ENCODE assay signal across 8 cellular contexts in the genomic region with DNA sequence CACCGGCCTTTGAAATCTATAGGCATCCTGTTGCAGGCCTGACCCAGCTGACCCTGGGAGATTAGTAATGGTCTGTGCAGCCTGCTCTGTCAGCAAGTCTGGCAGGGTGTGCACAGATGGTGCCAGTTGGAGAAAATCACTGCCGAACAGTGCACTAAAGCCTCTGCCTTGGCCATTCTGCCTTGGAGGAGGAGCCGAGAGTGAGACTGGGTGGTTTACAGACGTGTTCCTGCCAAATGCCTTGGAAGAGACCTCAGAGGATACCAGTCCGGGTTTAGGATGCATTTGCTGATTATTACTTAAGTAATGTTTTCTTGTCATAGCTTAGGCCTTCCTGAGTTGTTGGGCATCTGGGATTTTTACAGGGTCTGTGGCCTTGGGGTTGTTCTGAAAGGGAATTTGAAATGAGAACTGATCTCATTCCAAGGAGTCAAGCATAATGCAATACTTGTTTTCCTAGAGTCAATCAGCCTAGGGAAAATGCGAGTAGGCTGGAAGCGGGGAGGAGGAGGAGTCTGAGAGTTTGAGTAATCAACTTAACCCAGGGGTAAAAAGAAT.
DNase-seq lines count a peak whose midpoint lies in the region; ATAC-seq lines count a peak whose summit lies in the region.

No MANE protein-coding gene starts in this region.

- H3K9me3 ChIP-seq in MG63 = no peaks in the 10 kb centered on the region

- DNase-seq in MG63 = peak; percentile 96
- DNase-seq in dermis microvascular lymphatic vessel endothelial cell (ENCODE audit: low read depth in 2 of 2) = peak; percentile 39 to 94
- DNase-seq in lung microvascular endothelial cell (ENCODE audit: low read depth in 2 of 2) = peak; percentile 70 to 82
- peak; percentile 48 for DNase-seq in ureter (ENCODE audit: low spot score)
- DNase-seq in DMS114 treated with DMSO at 0.1 percent for 48 hours (lab: John Stamatoyannopoulos, UW; ENCODE audit: unreplicated experiment) = no peak
- DNase-seq in iPS-NIHi7 (ENCODE audit: extremely low spot score) = no peak

- H3K36me3 ChIP-seq in MG63 = no peaks in the 10 kb centered on the region

- no peak overlapping the region for H3K4me3 ChIP-seq in MG63

- no peaks in the 10 kb centered on the region for H3K27me3 ChIP-seq in MG63

- ATAC-seq in HG03378 (IDR thresholded peaks at IDR 0.05; ENCODE audit: unreplicated experiment) = no peak
- ATAC-seq in HG03442 (IDR thresholded peaks at IDR 0.05; ENCODE audit: unreplicated experiment) = no peak

Comparison
In these comparisons a context has a peak if more than half of its experiments do, and no peak if none do; other contexts are left out.
1. DNase-seq: peak in MG63 (single experiment), dermis microvascular lymphatic vessel endothelial cell (2 of 2), lung microvascular endothelial cell (2 of 2) and ureter (single experiment); none in DMS114 treated with DMSO at 0.1 percent for 48 hours (single experiment) and iPS-NIHi7 (single experiment).